11 cellular contexts compared by ENCODE assay signal in genomic region chr12:131897276-131897675, GRCh38. TPM values are rescaled to one million over a fixed set of nuclear protein-coding genes. Genes with fewer than 3 reads are reported as not detected.
DNase-seq lines count a peak whose midpoint lies in the region; ATAC-seq, FAIRE-seq and TF ChIP-seq lines count a peak whose summit lies in the region.
"Had no signal": no experiment of that assay in that cellular context is flagged by ENCODE, and none has a peak within 500 bp of the region (broad histone marks: within the 10 kb centered on the region; RNA-seq: fewer than 3 reads in every experiment).

No MANE protein-coding gene starts in this region.

- 94% methylated on average over 18 of the region's 18 CpGs for WGBS in A549 (ENCODE audit: missing lambda C conversion rate)

- peak overlapping the region; percentile 93; the same call in 2 of the 3 replicates for H3K4me3 ChIP-seq in A549
- H3K4me3 ChIP-seq: HAP-1 had no signal

- peak overlapping the region; percentile 100 for H3K4me2 ChIP-seq in A549

- H3K9me3 Mint-ChIP-seq in IgD-negative memory B cell (no peaks in the 10 kb centered on the region), neural crest cell (no peaks in the 10 kb centered on the region)
- no peaks in the 10 kb centered on the region for H3K9me3 Mint-ChIP-seq in effector memory CD8-positive, alpha-beta T cell

- POLR2A ChIA-PET in A549 (lab: Yijun Ruan, JAX), result interaction anchor here (1.0 to 1.4 kb wide), 3 partner anchors 31 to 37 kb away, joined by 3 to 5 read pairs (median 4); no protein-coding TSS in a partner anchor

- H3K4me3 Mint-ChIP-seq in IgD-negative memory B cell (peak overlapping the region in 3 of 4 donors; percentile 48 to 79 (median 70)), neural crest cell (peak overlapping the region; percentile 82)
- peak overlapping the region; percentile 86 to 87 for H3K4me3 Mint-ChIP-seq in effector memory CD8-positive, alpha-beta T cell

- no peak for FAIRE-seq in A549 (lab: Jason Lieb, UNC)

- no peak for TF ChIP-seq RAD21 in A549 (conservative IDR thresholded peaks at IDR 0.05 in 1 of 2, IDR thresholded peaks at IDR 0.05 in 1 of 2)

- H3K36me3 Mint-ChIP-seq in IgD-negative memory B cell (peaks cover 2% of the 10 kb centered on the region), neural crest cell (ENCODE audit: low read depth) (no peaks in the 10 kb centered on the region)
- H3K36me3 Mint-ChIP-seq in effector memory CD8-positive, alpha-beta T cell (ENCODE audit: insufficient read depth), result peaks cover 11% of the 10 kb centered on the region

- peak overlapping the region in 1 of 3 donors; percentile 3 for H3K27ac Mint-ChIP-seq in IgD-negative memory B cell
- H3K27ac Mint-ChIP-seq in effector memory CD8-positive, alpha-beta T cell, result no peak overlapping the region
- H3K27ac Mint-ChIP-seq in neural crest cell (ENCODE audit: unreplicated experiment), result no peak overlapping the region

- no peak for ATAC-seq in A549
- no peak for ATAC-seq in effector memory CD8-positive, alpha-beta T cell (replicated peaks)

- H3K27me3 Mint-ChIP-seq in IgD-negative memory B cell (no peaks in the 10 kb centered on the region), neural crest cell (ENCODE audit: low read depth) (no peaks in the 10 kb centered on the region)
- H3K27me3 Mint-ChIP-seq in effector memory CD8-positive, alpha-beta T cell, result no peaks in the 10 kb centered on the region

- H3K4me1 ChIP-seq in A549, result peaks cover 48% of the 10 kb centered on the region

- peak overlapping the region; percentile 98 to 99 for H3K27ac ChIP-seq in A549

- CTCF ChIA-PET in A549 (lab: Yijun Ruan, JAX), result interaction anchor here (0.6 to 2.5 kb wide), 4 partner anchors 25 to 190 kb away, joined by 3 to 7 read pairs (median 3); no protein-coding TSS in a partner anchor

- TF ChIP-seq CTCF in A549 (IDR thresholded peaks at IDR 0.05) (no peak), neural crest cell (conservative IDR thresholded peaks at IDR 0.05) (no peak)

- DNase-seq in A549 (ENCODE audit: low read depth in 1 of 2, low spot score in 1 of 2), result no peak
- DNase-seq in effector memory CD8-positive, alpha-beta T cell, result no peak
- DNase-seq in neural crest cell (ENCODE audit: low read depth, low spot score), result no peak
- no peak for DNase-seq in NCI-H2196 treated with DMSO at 0.1 percent for 48 hours (lab: John Stamatoyannopoulos, UW; ENCODE audit: unreplicated experiment)
- DNase-seq in stimulated activated CD4-positive, alpha-beta T cell treated with anti-CD3 and anti-CD28 coated beads, Interleukin-2, amount 100 ng/mL, for 24 hours, result no peak
- no peak for DNase-seq in stimulated activated CD4-positive, alpha-beta T cell treated with anti-CD3 and anti-CD28 coated beads, Interleukin-2, amount 100 ng/mL, for 48 hours
- no peak for DNase-seq in NCI-H82 (lab: John Stamatoyannopoulos, UW)
- DNase-seq: activated naive CD4-positive, alpha-beta T cell; NCI-H187 treated with DMSO at 0.1 percent for 48 hours had no signal

- H3K4me1 Mint-ChIP-seq in IgD-negative memory B cell (peaks cover 0 to 8% (median 5%) of the 10 kb centered on the region in 3 donors), neural crest cell (peaks cover 10% of the 10 kb centered on the region)
- H3K4me1 Mint-ChIP-seq in effector memory CD8-positive, alpha-beta T cell (ENCODE audit: low read depth in 2 of 2), result peaks cover 16 to 28% of the 10 kb centered on the region in 2 donors

- no peak for TF ChIP-seq POLR2A in A549 (IDR thresholded peaks at IDR 0.05; ENCODE audit: low read length)

- no peaks in the 10 kb centered on the region for H3K9me3 ChIP-seq in A549
- H3K9me3 ChIP-seq: HAP-1 had no signal

- no peak for TF ChIP-seq EP300 in A549 (IDR thresholded peaks at IDR 0.05)

TF ChIP-seq in A549, 52 proteins besides CTCF, POLR2A, EP300 and RAD21:
- TF ChIP-seq NPAS2 (CRISPR knock-in tag; IDR thresholded peaks at IDR 0.05; ENCODE audit: borderline replicate concordance) (no peak), HDAC2 (IDR thresholded peaks at IDR 0.05) (no peak), HMGXB4 (CRISPR knock-in tag; IDR thresholded peaks at IDR 0.05; ENCODE audit: borderline replicate concordance) (no peak), BHLHE40 (IDR thresholded peaks at IDR 0.05; ENCODE audit: low read depth, low read length) (no peak)

RNA-seq across cellular contexts. Expression of gene ULK1, which starts 2.9 kb away (rescaled TPM):
- polyA plus RNA-seq in A549 (2011; rRNA removed) (15.1 and 18.4 TPM in 2 replicates), A549 (2017; fragmentation: RNase III; extraction: RNeasy Plus Mini Kit Qiagen cat#74134 plus additional on column Dnase treatment) (37.7 to 49.2 TPM (median 46.2 TPM) in 3 replicates), IgD-negative memory B cell (1.6 TPM)
- 43.7 and 65.4 TPM in 2 replicates for polyA plus RNA-seq in A549 (2012; cell fraction: cytosol; rRNA removed)
- 271 and 363 TPM in 2 replicates for polyA plus RNA-seq in A549 (2012; cell fraction: nucleus; rRNA removed)
- polyA minus RNA-seq in A549 (2011; rRNA and poly(A)+ RNA removed), result 13.4 and 13.5 TPM in 2 replicates
- total RNA-seq in neural crest cell, result 59.2 and 69.3 TPM in 2 replicates

RNA-seq across cellular contexts. Expression of gene PUS1, which starts 31.8 kb away (rescaled TPM):
- polyA plus RNA-seq in A549 (2011; rRNA removed) (47.9 and 62.8 TPM in 2 replicates), A549 (2017; fragmentation: RNase III; extraction: RNeasy Plus Mini Kit Qiagen cat#74134 plus additional on column Dnase treatment) (50.3 to 55.0 TPM (median 51.1 TPM) in 3 replicates), IgD-negative memory B cell (45.5 TPM)
- polyA plus RNA-seq in A549 (2012; cell fraction: cytosol; rRNA removed), result 173 and 184 TPM in 2 replicates
- polyA plus RNA-seq in A549 (2012; cell fraction: nucleus; rRNA removed), result 253 and 289 TPM in 2 replicates
- polyA minus RNA-seq in A549 (2011; rRNA and poly(A)+ RNA removed), result 50.5 and 54.5 TPM in 2 replicates
- 48.7 and 50.9 TPM in 2 replicates for total RNA-seq in neural crest cell

RNA-seq across cellular contexts. Expression of gene EP400, which starts 52.5 kb away (rescaled TPM):
- polyA plus RNA-seq in A549 (2011; rRNA removed) (9.7 and 18.5 TPM in 2 replicates), A549 (2017; fragmentation: RNase III; extraction: RNeasy Plus Mini Kit Qiagen cat#74134 plus additional on column Dnase treatment) (14.9 to 18.0 TPM (median 15.2 TPM) in 3 replicates), IgD-negative memory B cell (11.1 TPM)
- polyA plus RNA-seq in A549 (2012; cell fraction: cytosol; rRNA removed), result 9.4 and 11.5 TPM in 2 replicates
- polyA plus RNA-seq in A549 (2012; cell fraction: nucleus; rRNA removed), result 35.1 and 46.1 TPM in 2 replicates
- polyA minus RNA-seq in A549 (2011; rRNA and poly(A)+ RNA removed), result 21.2 and 25.8 TPM in 2 replicates
- total RNA-seq in neural crest cell, result 73.4 and 75.6 TPM in 2 replicates
